Comparison of ENCODE assay signal across 11 cellular contexts in the genomic region with DNA sequence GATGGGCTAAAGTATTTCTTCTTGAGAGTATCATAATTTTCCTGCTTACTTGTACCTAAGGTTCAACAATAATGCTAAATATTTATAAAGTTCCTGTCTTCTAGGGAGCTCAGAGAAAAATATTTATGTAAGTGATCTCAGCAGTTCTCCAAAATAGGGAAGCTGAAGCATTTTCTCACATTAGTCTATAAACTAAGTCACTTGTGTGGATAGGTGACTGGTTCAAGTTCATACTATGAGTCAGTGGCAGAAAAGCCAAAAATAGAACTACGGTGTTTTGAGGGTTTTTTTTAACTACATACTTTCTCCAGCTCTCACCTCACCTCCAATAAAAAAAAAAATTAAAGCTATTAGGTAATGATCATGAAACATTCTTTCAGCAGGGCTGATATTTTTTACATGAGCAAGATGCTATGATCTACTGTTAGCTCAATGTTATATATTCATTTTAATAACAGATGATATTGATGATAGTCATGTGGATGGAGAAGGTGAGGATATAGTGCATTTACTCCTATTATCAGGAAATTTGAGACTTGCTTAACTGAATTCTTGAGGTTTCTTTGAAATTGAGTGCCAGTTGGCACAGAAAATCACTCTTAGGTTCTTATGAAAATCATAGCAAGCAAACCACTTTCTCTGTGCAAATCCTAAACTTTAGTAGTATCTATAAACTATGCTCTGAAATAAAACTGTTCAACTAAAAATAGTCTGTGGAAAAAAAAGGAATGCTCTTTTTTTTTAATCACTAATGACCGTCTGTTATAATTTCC. TPM values are rescaled to one million over a fixed set of nuclear protein-coding genes. Genes with fewer than 3 reads are reported as not detected.
A peak's percentile ranks its signal among the peaks of the same experiment; 100 is the strongest.
DNase-seq lines count a peak whose midpoint lies in the region; ATAC-seq and TF ChIP-seq lines count a peak whose summit lies in the region.
"Had no signal": no experiment of that assay in that cellular context is flagged by ENCODE, and none has a peak within 500 bp of the region (broad histone marks: within the 10 kb centered on the region; RNA-seq: fewer than 3 reads in every experiment).

No MANE protein-coding gene starts in this region.

- H3K9me3 Mint-ChIP-seq in activated B cell treated with CpG ODN at 0.5 μM for 24 hours = no peaks in the 10 kb centered on the region
- H3K9me3 Mint-ChIP-seq: activated T-helper 2 cell treated with anti-CD3 and anti-CD28 coated beads, Interferon-gamma antibody, Interleukin-2, Interleukin-4, amounts not matched to agents 10 μg/mL and 5 μg/mL and 100 μg/mL, durations not matched to agents 14 hours and 24 hours and 36 hours; endodermal cell had no signal

- H3K4me3 Mint-ChIP-seq in activated B cell treated with CpG ODN at 0.5 μM for 24 hours = no peak overlapping the region
- H3K4me3 Mint-ChIP-seq: endodermal cell had no signal

- TF ChIP-seq CTCF in activated B cell treated with CpG ODN at 0.5 μM for 24 hours (IDR thresholded peaks at IDR 0.05) = no peak

- DNase-seq in CD1c-positive myeloid dendritic cell (ENCODE audit: extremely low spot score) (peak; percentile 13), activated B cell treated with CpG ODN at 0.5 μM for 24 hours (no peak), NCI-H446 treated with DMSO at 0.1 percent for 48 hours (lab: John Stamatoyannopoulos, UW) (no peak), NCI-H2029 treated with DMSO at 0.1 percent for 48 hours (lab: John Stamatoyannopoulos, UW) (no peak), DMS53 treated with DMSO at 0.1 percent for 48 hours (lab: John Stamatoyannopoulos, UW; ENCODE audit: unreplicated experiment) (no peak)
- DNase-seq in stimulated activated CD4-positive, alpha-beta T cell treated with anti-CD3 and anti-CD28 coated beads, Interleukin-4, amount 100 ng/mL, for 4 hours = no peak
- DNase-seq: endodermal cell, NCI-H2029 had no signal

- H3K27me3 Mint-ChIP-seq in activated B cell treated with CpG ODN at 0.5 μM for 24 hours = peaks cover 5% of the 10 kb centered on the region

- peaks cover 27% of the 10 kb centered on the region for H3K4me1 Mint-ChIP-seq in activated B cell treated with CpG ODN at 0.5 μM for 24 hours

- H3K36me3 Mint-ChIP-seq in activated B cell treated with CpG ODN at 0.5 μM for 24 hours (ENCODE audit: low read depth) = no peaks in the 10 kb centered on the region

- POLR2A ChIA-PET in activated B cell treated with CpG ODN at 0.5 μM for 24 hours (lab: Charles Lee) = no interaction called here

- CTCF ChIA-PET in activated B cell treated with CpG ODN at 0.5 μM for 24 hours (lab: Charles Lee) = interaction anchor here (0.8 to 2.9 kb wide), 3 partner anchors 13 to 125 kb away, joined by 4 to 16 read pairs (median 4); no protein-coding TSS in a partner anchor

- intact Hi-C loops in activated B cell treated with CpG ODN at 0.5 μM for 24 hours (cut with micrococcal nuclease) = loop anchor here (2.0 kb wide), 1 partner anchor 13 kb away; no protein-coding TSS in a partner anchor

- ATAC-seq in GM19395 (IDR thresholded peaks at IDR 0.05; ENCODE audit: unreplicated experiment) (peak; percentile 64), HG03039 (IDR thresholded peaks at IDR 0.05; ENCODE audit: unreplicated experiment) (peak; percentile 51), activated B cell treated with CpG ODN at 0.5 μM for 24 hours (ENCODE audit: low read depth) (peak; percentile 27)

- H3K27ac Mint-ChIP-seq in activated B cell treated with CpG ODN at 0.5 μM for 24 hours = no peak overlapping the region
- H3K27ac Mint-ChIP-seq: activated T-helper 2 cell treated with anti-CD3 and anti-CD28 coated beads, Interferon-gamma antibody, Interleukin-2, Interleukin-4, amounts not matched to agents 10 μg/mL and 5 μg/mL and 100 μg/mL, durations not matched to agents 14 hours and 24 hours and 36 hours; endodermal cell had no signal

RNA-seq across cellular contexts. Expression of gene MOXD1, which starts 4.1 kb away (rescaled TPM):
- total RNA-seq in activated B cell treated with CpG ODN at 0.5 μM for 24 hours = 3.2 and 3.7 TPM in 2 replicates
- total RNA-seq: activated T-helper 2 cell treated with anti-CD3 and anti-CD28 coated beads, Interferon-gamma antibody, Interleukin-2, Interleukin-4, amounts not matched to agents 10 μg/mL and 5 μg/mL and 100 μg/mL, durations not matched to agents 14 hours and 24 hours and 36 hours had no signal
